1 cellular context compared by ENCODE assay signal in the genomic region with DNA sequence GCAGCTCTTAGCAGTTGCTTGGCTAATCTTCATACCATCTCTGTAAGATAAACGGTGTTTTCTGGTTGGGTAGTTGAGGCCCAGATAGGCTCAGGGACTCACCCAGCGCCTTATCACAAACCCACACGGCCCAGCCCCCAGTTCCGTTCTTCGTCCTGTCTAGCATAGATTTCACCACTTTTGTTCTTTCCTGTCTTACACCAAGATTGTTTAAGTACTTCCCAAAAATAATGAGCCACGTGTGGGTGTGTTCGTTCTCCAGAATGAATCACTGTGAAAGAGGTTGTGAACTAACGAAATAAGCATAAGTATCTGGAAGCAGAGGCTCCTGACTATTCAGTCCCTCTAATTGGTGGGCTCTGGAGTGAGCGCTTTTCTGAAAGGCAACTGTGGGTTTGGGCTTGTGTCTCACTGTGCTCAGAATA.
TF ChIP-seq lines count a peak whose summit lies in the region.

No MANE protein-coding gene starts in this region.

TF ChIP-seq in IMR-90, 13 proteins besides CTCF, POLR2A, EP300 and RAD21 (continued from another document):
- TF ChIP-seq BHLHE40 (IDR thresholded peaks at IDR 0.05; ENCODE audit: low read depth, low read length) (0 out of 2 replicates have a peak, but pooled peaks have one; percentile 37), MAZ (IDR thresholded peaks at IDR 0.05; ENCODE audit: borderline replicate concordance, low read depth, low read length) (no peak), RCOR1 (IDR thresholded peaks at IDR 0.05; ENCODE audit: insufficient replicate concordance, low read length) (no peak), CEBPB (IDR thresholded peaks at IDR 0.05; ENCODE audit: low read depth, low read length) (peak; percentile 45; the same call in 1 of the 2 replicates)
